ENCODE assay signal across 1 cellular context in the genomic region with DNA sequence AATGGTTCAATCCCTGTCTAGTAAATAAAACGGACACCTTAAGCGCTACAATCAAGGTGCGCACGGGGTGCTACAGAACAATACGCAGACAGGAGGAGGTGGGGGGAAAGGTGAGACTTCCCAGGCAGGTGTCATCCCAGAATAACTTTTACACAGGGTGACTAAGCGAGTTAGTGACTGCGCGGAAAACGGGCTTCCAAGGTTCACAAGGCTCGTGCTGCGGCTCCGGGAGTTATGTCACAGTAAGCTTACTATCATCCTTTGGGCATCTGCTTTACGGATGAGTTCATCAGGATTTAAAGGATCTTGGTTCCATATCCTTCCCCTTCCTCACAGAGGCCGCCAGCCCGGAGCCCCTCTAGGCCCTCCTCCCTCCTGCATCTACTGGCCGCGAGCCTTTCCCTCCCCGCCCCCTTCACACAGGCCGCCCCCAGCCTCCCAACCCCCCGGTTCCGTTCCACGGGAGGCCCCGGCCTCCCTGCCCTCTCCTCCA.
TF ChIP-seq lines count a peak whose summit lies in the region.

No MANE protein-coding gene starts in this region.

TF ChIP-seq in endothelial cell of umbilical vein, 7 proteins besides CTCF, POLR2A, EP300 and RAD21 (continued from another document):
- no peak for TF ChIP-seq GATA2 (IDR thresholded peaks at IDR 0.05; ENCODE audit: insufficient read depth, insufficient read length, low read depth, low read length)
- TF ChIP-seq EZH2 (IDR thresholded peaks at IDR 0.05; ENCODE audit: borderline replicate concordance, low read depth, low read length, severe bottlenecking), result no peak
- TF ChIP-seq, protein P1, sequence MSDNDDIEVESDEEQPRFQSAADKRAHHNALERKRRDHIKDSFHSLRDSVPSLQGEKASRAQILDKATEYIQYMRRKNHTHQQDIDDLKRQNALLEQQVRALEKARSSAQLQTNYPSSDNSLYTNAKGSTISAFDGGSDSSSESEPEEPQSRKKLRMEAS (IDR thresholded peaks at IDR 0.05; ENCODE audit: insufficient read depth, insufficient read length), result no peak
- no peak for TF ChIP-seq JUN (IDR thresholded peaks at IDR 0.05; ENCODE audit: borderline replicate concordance, insufficient read depth, insufficient read length, low read depth)
